Comparison of ENCODE assay signal across 18 cellular contexts in genomic region chr10:110216942-110217341, GRCh38. TPM values are rescaled to one million over a fixed set of nuclear protein-coding genes. Genes with fewer than 3 reads are reported as not detected.
A peak's percentile ranks its signal among the peaks of the same experiment; 100 is the strongest.
DNase-seq lines count a peak whose midpoint lies in the region; ATAC-seq, FAIRE-seq and TF ChIP-seq lines count a peak whose summit lies in the region.
"Had no signal": no experiment of that assay in that cellular context is flagged by ENCODE, and none has a peak within 500 bp of the region (broad histone marks: within the 10 kb centered on the region; RNA-seq: fewer than 3 reads in every experiment).

No MANE protein-coding gene starts in this region.

- no peak overlapping the region for H3K4me3 ChIP-seq in K562
- no peak overlapping the region for H3K4me3 ChIP-seq in esophagus (ENCODE audit: low read depth in 1 of 2, low read length in 2 of 2)
- no peak overlapping the region for H3K4me3 ChIP-seq in neutrophil (ENCODE audit: low read depth in 1 of 2, low read length in 1 of 2)
- H3K4me3 ChIP-seq in transverse colon = no peak overlapping the region
- H3K4me3 ChIP-seq: cardiac muscle cell had no signal

- H2AFZ ChIP-seq in K562 (ENCODE audit: low read depth, low read length) = no peak overlapping the region

- no peaks in the 10 kb centered on the region for H3K9me1 ChIP-seq in K562 (ENCODE audit: control insufficient read depth, insufficient read depth, low read length)

- in situ Hi-C loops in K562 (cut with MboI) (no loop called here), transverse colon (cut with MboI; ENCODE audit: low pct_ligation_motif_present in 1 of 4, low pct_unique_long_range_greater_than_20kb in 1 of 4, low sequenced_read_pairs in 3 of 4) (loop anchor here in 1 of 4 donors (5.0 kb wide), 1 partner anchor 75 kb away; no protein-coding TSS in a partner anchor)

- BruUV-seq in K562 (replicated peaks; lab: Mats Ljungman, UMichigan) = no TSS peak

- H3K4me1 ChIP-seq in K562 (replicated peaks in 1 of 2; ENCODE audit: control insufficient read depth in 2 of 2, insufficient read depth in 2 of 2, low read length in 2 of 2) (peaks cover 29 to 54% of the 10 kb centered on the region in 2 experiments; a peak in 4 of 5 replicates), esophagus (ENCODE audit: control insufficient read depth in 2 of 2, insufficient read depth in 2 of 2, low read length in 1 of 2) (peaks cover 3 to 10% of the 10 kb centered on the region in 2 donors), neutrophil (ENCODE audit: control insufficient read depth in 1 of 2, insufficient read depth in 1 of 2, low read depth in 1 of 2, low read length in 1 of 2) (peaks cover 100% of the 10 kb centered on the region in 2 experiments), transverse colon (peaks cover 15 to 68% (median 34%) of the 10 kb centered on the region in 4 donors)

- peaks cover 0 to 2% (median 0%) of the 10 kb centered on the region in 7 donors for H3K9me3 Mint-ChIP-seq in CD14-positive monocyte
- H3K9me3 Mint-ChIP-seq: activated naive CD8-positive, alpha-beta T cell treated with anti-CD3 and anti-CD28 coated beads, Interleukin-2, amount 10 ng/mL, durations not matched to agents 7 days and 5 days; naive thymus-derived CD8-positive, alpha-beta T cell had no signal

- H3K9me3 ChIP-seq in K562 (replicated peaks; ENCODE audit: control insufficient read depth, insufficient read depth, low read depth, low read length) = no peaks in the 10 kb centered on the region
- no peaks in the 10 kb centered on the region for H3K9me3 ChIP-seq in esophagus (ENCODE audit: control insufficient read depth in 2 of 2, insufficient read depth in 1 of 2, low read depth in 1 of 2, low read length in 1 of 2)
- H3K9me3 ChIP-seq in neutrophil = no peaks in the 10 kb centered on the region
- H3K9me3 ChIP-seq in transverse colon = no peaks in the 10 kb centered on the region
- H3K9me3 ChIP-seq: Caco-2 had no signal

- intact Hi-C loops in K562 (cut with micrococcal nuclease) (no loop called here), transverse colon (cut with DNase I; ENCODE audit: low total_unique reads) (loop anchor here (10.0 kb wide), 1 partner anchor 278 kb away; the partner anchor contains the start of gene DUSP5), CD14-positive monocyte (cut with micrococcal nuclease) (no loop called here)

- peaks cover 13 to 20% of the 10 kb centered on the region in 2 donors for H3K36me3 Mint-ChIP-seq in CD14-positive monocyte
- H3K36me3 Mint-ChIP-seq: naive thymus-derived CD8-positive, alpha-beta T cell had no signal

- DNase-seq in K562 (ENCODE audit: extremely low read depth in 1 of 4, low spot score in 3 of 4) = no peak
- no peak for DNase-seq in transverse colon
- no peak for DNase-seq in A172 (ENCODE audit: low spot score)
- no peak for DNase-seq in NCI-H2107 treated with DMSO at 0.1 percent for 48 hours (lab: John Stamatoyannopoulos, UW; ENCODE audit: unreplicated experiment)
- DNase-seq in CD14-positive monocyte (ENCODE audit: low spot score) = no peak
- DNase-seq: activated CD8-positive, alpha-beta memory T cell treated with anti-CD3 and anti-CD28 coated beads, Interleukin-2, amount 10 ng/mL, durations not matched to agents 7 days and 5 days; activated naive CD8-positive, alpha-beta T cell treated with anti-CD3 and anti-CD28 coated beads, Interleukin-2, amount 10 ng/mL, durations not matched to agents 7 days and 5 days; Caco-2; effector memory CD4-positive, alpha-beta T cell; naive thymus-derived CD8-positive, alpha-beta T cell; NCI-H1105 treated with DMSO at 0.1 percent for 48 hours; NCI-H2107; NCI-H524 had no signal

- H3K36me3 ChIP-seq in K562 (ENCODE audit: control insufficient read depth, insufficient read depth, low read length) (no peaks in the 10 kb centered on the region), esophagus (ENCODE audit: control insufficient read depth in 2 of 2, insufficient read depth in 2 of 2, low read length in 1 of 2) (no peaks in the 10 kb centered on the region), neutrophil (no peaks in the 10 kb centered on the region), transverse colon (no peaks in the 10 kb centered on the region)
- H3K36me3 ChIP-seq: cardiac muscle cell had no signal

- no peak overlapping the region for H3K4me3 Mint-ChIP-seq in CD14-positive monocyte
- H3K4me3 Mint-ChIP-seq: activated CD8-positive, alpha-beta memory T cell treated with anti-CD3 and anti-CD28 coated beads, Interleukin-2, amount 10 ng/mL, durations not matched to agents 7 days and 5 days; activated naive CD8-positive, alpha-beta T cell treated with anti-CD3 and anti-CD28 coated beads, Interleukin-2, amount 10 ng/mL, durations not matched to agents 7 days and 5 days; naive thymus-derived CD8-positive, alpha-beta T cell had no signal

- no peak for TF ChIP-seq RAD21 in K562 (CRISPR knock-in tag; conservative IDR thresholded peaks at IDR 0.05 in 1 of 2, IDR thresholded peaks at IDR 0.05 in 1 of 2)

- peak overlapping the region; percentile 37; the same call in 2 of the 3 replicates for H3K27ac ChIP-seq in K562 (ENCODE audit: extremely low read depth, low read depth, low read length)
- H3K27ac ChIP-seq in esophagus (ENCODE audit: low read depth in 2 of 2, low read length in 1 of 2) = peak overlapping the region; percentile 71 to 75
- peak overlapping the region; percentile 97 for H3K27ac ChIP-seq in neutrophil
- peak overlapping the region in 3 of 4 donors; percentile 6 to 37 (median 10) for H3K27ac ChIP-seq in transverse colon
- H3K27ac ChIP-seq: cardiac muscle cell, RWPE1 had no signal

- ATAC-seq in K562 = no peak
- ATAC-seq: activated CD8-positive, alpha-beta memory T cell treated with anti-CD3 and anti-CD28 coated beads, Interleukin-2, amount 10 ng/mL, durations not matched to agents 7 days and 5 days; naive thymus-derived CD8-positive, alpha-beta T cell had no signal

- peak overlapping the region; percentile 43; the same call in 1 of the 2 replicates for H3K4me2 ChIP-seq in K562 (ENCODE audit: insufficient read depth, low read length)

- TF ChIP-seq POLR2A in K562 (conservative IDR thresholded peaks at IDR 0.05) (no peak), transverse colon (IDR thresholded peaks at IDR 0.05) (no peak)

- peaks cover 71% of the 10 kb centered on the region for H3K79me2 ChIP-seq in K562 (ENCODE audit: control insufficient read depth, insufficient read depth, low read length)

- TF ChIP-seq CTCF in K562 (IDR thresholded peaks at IDR 0.05 in 2 of 3, conservative IDR thresholded peaks at IDR 0.05 in 1 of 3; ENCODE audit: insufficient read depth in 2 of 3, low read depth in 1 of 3, low read length in 3 of 3) = no peak
- no peak for TF ChIP-seq CTCF in neutrophil (IDR thresholded peaks at IDR 0.05)
- no peak for TF ChIP-seq CTCF in transverse colon (IDR thresholded peaks at IDR 0.05)
- no peak for TF ChIP-seq CTCF in CD14-positive monocyte (IDR thresholded peaks at IDR 0.05)

- peak overlapping the region; percentile 24 to 66 for H3K9ac ChIP-seq in K562 (ENCODE audit: insufficient read depth in 1 of 2, low read depth in 2 of 2, low read length in 2 of 2)

- TF ChIP-seq EP300 in K562 (IDR thresholded peaks at IDR 0.05; ENCODE audit: low read length) (no peak), transverse colon (IDR thresholded peaks at IDR 0.05; ENCODE audit: low read depth) (no peak)

- no peaks in the 10 kb centered on the region for H4K20me1 ChIP-seq in K562 (replicated peaks; ENCODE audit: control insufficient read depth, insufficient read depth, low read length)

- peaks cover 89% of the 10 kb centered on the region for H3K4me1 Mint-ChIP-seq in CD14-positive monocyte

- WGBS in K562 (ENCODE audit: insufficient coverage, low coverage, missing lambda C conversion rate) = 44% methylated on average over 3 of the region's 4 CpGs
- WGBS in esophagus, 2 donors = 59 to 61% methylated on average over 4 of the region's 4 CpGs
- 80% methylated on average over 4 of the region's 4 CpGs for WGBS in transverse colon (ENCODE audit: low coverage in 1 of 2), 2 donors

- FAIRE-seq in K562 (lab: Jason Lieb, UNC) = no peak
- FAIRE-seq: GM18507 had no signal

- H3K27me3 ChIP-seq in K562 (ENCODE audit: control insufficient read depth in 2 of 2, insufficient read depth in 2 of 2, low read length in 2 of 2) = no peaks in the 10 kb centered on the region
- H3K27me3 ChIP-seq in esophagus (ENCODE audit: control insufficient read depth in 1 of 2, insufficient read depth in 2 of 2, low read length in 2 of 2) = no peaks in the 10 kb centered on the region
- H3K27me3 ChIP-seq in neutrophil = no peaks in the 10 kb centered on the region
- H3K27me3 ChIP-seq in transverse colon = no peaks in the 10 kb centered on the region
- H3K27me3 ChIP-seq: cardiac muscle cell had no signal

- POLR2A ChIA-PET in K562 (lab: Yijun Ruan, JAX) = no interaction called here

- CTCF ChIA-PET in K562 (lab: Yijun Ruan, JAX; ENCODE audit: low intra/inter-chr PET ratio) = no interaction called here

- peak overlapping the region in 3 of 7 donors; percentile 25 to 57 (median 35) for H3K27ac Mint-ChIP-seq in CD14-positive monocyte
- H3K27ac Mint-ChIP-seq: activated CD8-positive, alpha-beta memory T cell treated with anti-CD3 and anti-CD28 coated beads, Interleukin-2, amount 10 ng/mL, durations not matched to agents 7 days and 5 days; activated naive CD8-positive, alpha-beta T cell treated with anti-CD3 and anti-CD28 coated beads, Interleukin-2, amount 10 ng/mL, durations not matched to agents 7 days and 5 days had no signal

- peaks cover 0 to 3% (median 0%) of the 10 kb centered on the region in 3 donors for H3K27me3 Mint-ChIP-seq in CD14-positive monocyte (ENCODE audit: low read depth in 3 of 3)

RNA-seq across cellular contexts. Expression of gene MXI1, which starts 9.5 kb away (rescaled TPM):
- total RNA-seq in K562 (2011; cell fraction: chromatin; rRNA removed; ENCODE audit: low replicate concordance) = 6.0 and 16.1 TPM in 2 replicates
- 4.0 and 5.7 TPM in 2 replicates for total RNA-seq in K562 (2011; cell fraction: nucleolus; rRNA removed)
- total RNA-seq in K562 (2011; cell fraction: nucleoplasm; rRNA removed) = 9.7 and 17.9 TPM in 2 replicates
- 14.3 and 18.2 TPM in 2 replicates for total RNA-seq in K562 (2014; rRNA removed)
- total RNA-seq in K562 (2014; rRNA removed; fragmentation: Illumina TruSeq; extraction: Trizol) = 14.8 and 21.2 TPM in 2 replicates
- total RNA-seq in K562 (2015; rRNA removed; fragmentation: Illumina TruSeq; extraction: Trizol) = 8.0 and 9.1 TPM in 2 replicates
- 16.4 and 17.8 TPM in 2 replicates for total RNA-seq in K562 (2021)
- 23.7 and 24.4 TPM in 2 replicates for polyA plus RNA-seq in K562 (2011; rRNA removed)
- 10.5 and 13.2 TPM in 2 replicates for polyA plus RNA-seq in K562 (2011; cell fraction: cytosol; rRNA removed)
- 18.3 and 28.9 TPM in 2 replicates for polyA plus RNA-seq in K562 (2011; cell fraction: nucleus; rRNA removed)
- 12.3 and 13.1 TPM in 2 replicates for polyA plus RNA-seq in K562 (2012)
- 13.7 and 17.6 TPM in 2 replicates for polyA plus RNA-seq in K562 (2014; fragmentation: Illumina TruSeq; extraction: Trizol)
- 10 to 100 TPM; 11.4 to 15.8 TPM for polyA plus RNA-seq in K562 (2014; fragmentation: Nextera tagmentation; extraction: Ambion mirVana)
- polyA plus RNA-seq in K562 (2014; rRNA removed) = 12.9 and 13.4 TPM in 2 replicates
- polyA minus RNA-seq in K562 (2011; rRNA and poly(A)+ RNA removed) = 27.0 and 27.3 TPM in 2 replicates
- 17.8 and 21.1 TPM in 2 replicates for polyA minus RNA-seq in K562 (2011; cell fraction: cytosol; rRNA and poly(A)+ RNA removed)
- 5.9 and 12.3 TPM in 2 replicates for polyA minus RNA-seq in K562 (2011; cell fraction: nucleus; rRNA and poly(A)+ RNA removed)
- 10 to 100 TPM; 18.4 to 25.9 TPM for polyA plus RNA-seq in esophagus
- total RNA-seq in transverse colon = 10 to 100 TPM; 44.8 to 96.5 (median 65.3) TPM
- total RNA-seq in A172 (2014; rRNA removed; shearing (Covaris generic)) = 2.6 and 5.4 TPM in 2 replicates
- 10 to 100 TPM; 21.6 to 25.7 TPM for polyA plus RNA-seq in CD14-positive monocyte

Comparison
In these comparisons a context has a peak if more than half of its experiments do, and no peak if none do; other contexts are left out.
1. H3K27ac ChIP-seq: peak in every context shown above with its lines; median percentile 97 in neutrophil; 73 in esophagus; 37 in K562; 10 in transverse colon.